ENCODE assay signal across 8 cellular contexts in the genomic region with DNA sequence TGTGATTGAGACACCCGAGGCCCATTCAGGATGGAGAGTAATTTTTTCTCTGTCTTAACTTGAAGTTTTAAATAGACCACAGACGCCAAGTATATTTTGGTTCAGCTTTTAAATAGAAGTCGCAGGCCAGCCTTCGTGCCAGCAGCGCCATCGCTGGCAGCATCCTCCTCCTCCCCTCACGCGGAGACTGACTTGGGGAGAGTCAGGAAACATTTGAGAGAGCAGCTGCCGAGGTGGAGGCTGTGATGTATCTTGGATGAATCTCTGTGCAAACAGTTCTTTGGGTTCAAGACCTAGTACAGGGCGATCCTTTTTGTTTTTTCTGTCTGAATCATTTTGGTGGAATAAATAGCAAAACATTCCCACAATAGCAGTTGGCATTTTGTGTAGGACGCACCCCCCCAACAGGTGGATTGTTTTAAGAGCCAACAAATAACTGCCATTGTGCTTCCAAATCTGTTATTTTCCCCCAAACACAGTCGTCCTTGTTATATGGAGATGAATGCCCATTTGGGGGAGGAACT. TPM values are rescaled to one million over a fixed set of nuclear protein-coding genes. Genes with fewer than 3 reads are reported as not detected.
DNase-seq lines count a peak whose midpoint lies in the region; ATAC-seq, FAIRE-seq and TF ChIP-seq lines count a peak whose summit lies in the region.

No MANE protein-coding gene starts in this region.

- in situ Hi-C loops in HepG2 (cut with HindIII; ENCODE audit: extremely low pct_ligation_motif_present, low pct_unique_long_range_greater_than_20kb) = loop anchor here (5.0 kb wide), 1 partner anchor 159 kb away; no protein-coding TSS in a partner anchor

- H3K36me3 Mint-ChIP-seq in activated B cell treated with CpG ODN at 0.5 μM for 24 hours (ENCODE audit: low read depth) = no peaks in the 10 kb centered on the region

- peak overlapping the region; percentile 82 for H3K4me3 Mint-ChIP-seq in activated B cell treated with CpG ODN at 0.5 μM for 24 hours

- POLR2A ChIA-PET in activated B cell treated with CpG ODN at 0.5 μM for 24 hours (lab: Charles Lee) = interaction anchor here (0.6 to 1.7 kb wide), 5 partner anchors 46 to 519 kb away, joined by 3 to 5 read pairs (median 3); no protein-coding TSS in a partner anchor
- POLR2A ChIA-PET in HepG2 (lab: Yijun Ruan, JAX) = no interaction called here

- no peak for TF ChIP-seq CTCF in activated B cell treated with CpG ODN at 0.5 μM for 24 hours (IDR thresholded peaks at IDR 0.05)
- TF ChIP-seq CTCF in coronary artery (IDR thresholded peaks at IDR 0.05) = no peak
- TF ChIP-seq CTCF in HepG2 (CRISPR knock-in tag; IDR thresholded peaks at IDR 0.05) = peak; percentile 39

- no peak for ATAC-seq in activated B cell treated with CpG ODN at 0.5 μM for 24 hours (ENCODE audit: low read depth)
- peak; percentile 44 for ATAC-seq in HepG2
- no peak for ATAC-seq in HG02885 (IDR thresholded peaks at IDR 0.05; ENCODE audit: poor library complexity, unreplicated experiment)

- peaks cover 17% of the 10 kb centered on the region for H3K4me1 Mint-ChIP-seq in activated B cell treated with CpG ODN at 0.5 μM for 24 hours

- H4K20me1 ChIP-seq in Karpas-422 (ENCODE audit: insufficient read depth, low read depth, low read length) = no peaks in the 10 kb centered on the region
- H4K20me1 ChIP-seq in HepG2 (ENCODE audit: insufficient read depth, low read length) = no peaks in the 10 kb centered on the region

- BruUV-seq in HepG2 (replicated peaks; lab: Mats Ljungman, UMichigan) = TSS peak; percentile 73

- no peaks in the 10 kb centered on the region for H3K36me3 ChIP-seq in Karpas-422 (ENCODE audit: insufficient read depth, low read length)
- H3K36me3 ChIP-seq in HepG2 (replicated peaks in 1 of 2; ENCODE audit: control insufficient read depth in 1 of 2, insufficient read depth in 2 of 2, low read length in 2 of 2) = no peaks in the 10 kb centered on the region

- no peak for FAIRE-seq in HepG2 (lab: Jason Lieb, UNC)

- H3K79me2 ChIP-seq in Karpas-422 (ENCODE audit: low read length) (peaks cover 15% of the 10 kb centered on the region), HepG2 (ENCODE audit: insufficient read depth, low read length) (no peaks in the 10 kb centered on the region)

- peak overlapping the region; percentile 77 for H2AFZ ChIP-seq in Karpas-422 (ENCODE audit: low read length)
- H2AFZ ChIP-seq in HepG2 (ENCODE audit: low read length) = peak overlapping the region; percentile 66

- CTCF ChIA-PET in activated B cell treated with CpG ODN at 0.5 μM for 24 hours (lab: Charles Lee) = interaction anchor here (1.1 to 7.0 kb wide), 3 partner anchors 19 to 518 kb away, joined by 6 to 77 read pairs (median 6); no protein-coding TSS in a partner anchor
- CTCF ChIA-PET in HepG2 (lab: Yijun Ruan, JAX; ENCODE audit: low intra/inter-chr PET ratio, low total read pairs) = no interaction called here

- H3K4me1 ChIP-seq in Karpas-422 (ENCODE audit: low read length) (peaks cover 23% of the 10 kb centered on the region), HepG2 (ENCODE audit: insufficient read depth, low read length) (peaks cover 13% of the 10 kb centered on the region)

- H3K27me3 Mint-ChIP-seq in activated B cell treated with CpG ODN at 0.5 μM for 24 hours = no peaks in the 10 kb centered on the region

- peak overlapping the region; percentile 20 for H3K27ac Mint-ChIP-seq in activated B cell treated with CpG ODN at 0.5 μM for 24 hours

- TF ChIP-seq POLR2A in HepG2 (IDR thresholded peaks at IDR 0.05; ENCODE audit: insufficient read depth in 1 of 2, low read depth in 2 of 2, low read length in 2 of 2) = no peak

- no peaks in the 10 kb centered on the region for H3K27me3 ChIP-seq in Karpas-422 (ENCODE audit: low read length)
- no peaks in the 10 kb centered on the region for H3K27me3 ChIP-seq in HepG2 (ENCODE audit: control insufficient read depth in 1 of 2, insufficient read depth in 2 of 2, low read length in 2 of 2)

- H3K4me2 ChIP-seq in Karpas-422 (ENCODE audit: low read depth, low read length, poor library complexity, severe bottlenecking) (peak overlapping the region; percentile 89), HepG2 (ENCODE audit: low read depth, low read length) (peak overlapping the region; percentile 88)

- no peaks in the 10 kb centered on the region for H3K9me2 ChIP-seq in Karpas-422 (replicated peaks; ENCODE audit: insufficient read depth, low read length)

- H3K27ac ChIP-seq in Karpas-422 (ENCODE audit: low read length) (peak overlapping the region; percentile 57), coronary artery (peak overlapping the region; percentile 86 to 95), HepG2 (ENCODE audit: extremely low read length, insufficient read depth, low read length) (no peak overlapping the region)

- TF ChIP-seq RAD21 in HepG2 (CRISPR knock-in tag; IDR thresholded peaks at IDR 0.05) = no peak

- 1% methylated on average over 10 of the region's 12 CpGs for WGBS in HepG2 (ENCODE audit: low lambda C conversion rate)

- TF ChIP-seq EP300 in HepG2 (IDR thresholded peaks at IDR 0.05; ENCODE audit: low read depth in 2 of 2, low read length in 2 of 2) (no peak), HepG2 (CRISPR knock-in tag; IDR thresholded peaks at IDR 0.05; ENCODE audit: borderline replicate concordance) (no peak)

- H3K4me3 ChIP-seq in Karpas-422 (ENCODE audit: low read length) (peak overlapping the region; percentile 80), coronary artery (peak overlapping the region; percentile 78), HepG2 (replicated peaks in 1 of 3; ENCODE audit: insufficient read depth in 1 of 3, low read depth in 2 of 3, low read length in 3 of 3) (peak overlapping the region; percentile 54 to 78 (median 71))

- H3K9me3 Mint-ChIP-seq in activated B cell treated with CpG ODN at 0.5 μM for 24 hours = no peaks in the 10 kb centered on the region

- no peaks in the 10 kb centered on the region for H3K9me3 ChIP-seq in Karpas-422 (ENCODE audit: low read length)
- no peaks in the 10 kb centered on the region for H3K9me3 ChIP-seq in HepG2 (ENCODE audit: low read length)

- intact Hi-C loops in activated B cell treated with CpG ODN at 0.5 μM for 24 hours (cut with micrococcal nuclease) (loop anchor here (1.0 to 5.0 kb wide), 11 partner anchors 65 to 514 kb away; a partner anchor contains a TSS), HepG2 (cut with micrococcal nuclease; ENCODE audit: unreplicated experiment) (no loop called here)

- H3K9ac ChIP-seq in Karpas-422 (ENCODE audit: low read length) (peak overlapping the region; percentile 88), HepG2 (ENCODE audit: insufficient read depth, low read depth, low read length) (peak overlapping the region; percentile 20)

- DNase-seq in GF-D8 (lab: John Stamatoyannopoulos, UW) = peak; percentile 26
- DNase-seq in Karpas-422 = peak; percentile 77
- DNase-seq in activated B cell treated with CpG ODN at 0.5 μM for 24 hours = no peak
- peak; percentile 81 for DNase-seq in coronary artery (ENCODE audit: low spot score)
- DNase-seq in HepG2 (ENCODE audit: low spot score) = no peak
- peak; percentile 26 to 36 for DNase-seq in stimulated activated CD4-positive, alpha-beta T cell treated with anti-CD3 and anti-CD28 coated beads, Interleukin-4, amount 100 ng/mL, for 4 hours
- no peak for DNase-seq in NCI-H226

TF ChIP-seq in HepG2, 621 proteins besides CTCF, POLR2A, EP300 and RAD21 (continues in another document):
- no peak for TF ChIP-seq GABPA (IDR thresholded peaks at IDR 0.05; ENCODE audit: low read depth, low read length)
- no peak for TF ChIP-seq GABPA (CRISPR knock-in tag; IDR thresholded peaks at IDR 0.05; ENCODE audit: low read depth)
- no peak for TF ChIP-seq ZNF761 (CRISPR knock-in tag; conservative IDR thresholded peaks at IDR 0.05)
- TF ChIP-seq PLRG1 (conservative IDR thresholded peaks at IDR 0.05) = no peak

RNA-seq across cellular contexts. Expression of a gene that starts 0.9 kb away (rescaled TPM):
- total RNA-seq in Karpas-422 (2014; rRNA removed; shearing (Covaris generic); ENCODE audit: low replicate concordance) = 3.8 and 26.0 TPM in 2 replicates
- total RNA-seq in activated B cell treated with CpG ODN at 0.5 μM for 24 hours (0.54 and 0.91 TPM in 2 replicates), HepG2 (2016; rRNA removed; fragmentation: Illumina TruSeq; extraction: Trizol) (0.28 and 0.82 TPM in 2 replicates)
- 2.7 and 3.2 TPM in 2 replicates for total RNA-seq in HepG2 (2016; cell fraction: cytosol; rRNA removed; fragmentation: Illumina TruSeq; extraction: Trizol; ENCODE audit: low read depth)
- total RNA-seq in HepG2 (2016; cell fraction: insoluble cytoplasmic fraction; rRNA removed; fragmentation: Illumina TruSeq; extraction: Trizol) = 0.50 TPM in 1 of 2 replicates, not detected in the other
- total RNA-seq in HepG2 (2016; cell fraction: membrane; rRNA removed; fragmentation: Illumina TruSeq; extraction: Trizol) = 0.69 and 1.0 TPM in 2 replicates
- not detected in 2 replicates for total RNA-seq in HepG2 (2016; cell fraction: nucleus; rRNA removed; fragmentation: Illumina TruSeq; extraction: Trizol)
- polyA plus RNA-seq in HepG2 (2011; rRNA removed) = not detected in 2 replicates
- 0.10 TPM in 1 of 2 replicates, not detected in the other for polyA plus RNA-seq in HepG2 (2011; cell fraction: cytosol; rRNA removed)
- not detected in 2 replicates for polyA plus RNA-seq in HepG2 (2011; cell fraction: nucleus; rRNA removed)
- not detected in 2 replicates for polyA plus RNA-seq in HepG2 (2012)
- not detected in 2 replicates for polyA plus RNA-seq in HepG2 (2016; cell fraction: cytosol; fragmentation: Illumina TruSeq; extraction: Trizol; ENCODE audit: low read depth)
- polyA plus RNA-seq in HepG2 (2016; cell fraction: insoluble cytoplasmic fraction; fragmentation: Illumina TruSeq; extraction: Trizol; ENCODE audit: low read depth) = 0.21 and 0.24 TPM in 2 replicates
- not detected in 2 replicates for polyA plus RNA-seq in HepG2 (2016; cell fraction: membrane; fragmentation: Illumina TruSeq; extraction: Trizol; ENCODE audit: low read depth)
- polyA plus RNA-seq in HepG2 (2016; cell fraction: nucleus; fragmentation: Illumina TruSeq; extraction: Trizol; ENCODE audit: insufficient read depth, low read depth) = not detected in 2 replicates
- polyA minus RNA-seq in HepG2 (2011; rRNA and poly(A)+ RNA removed; ENCODE audit: low replicate concordance) = 0.19 TPM in 1 of 2 replicates, not detected in the other
- not detected in 2 replicates for polyA minus RNA-seq in HepG2 (2011; cell fraction: cytosol; rRNA and poly(A)+ RNA removed)
- polyA minus RNA-seq in HepG2 (2011; cell fraction: nucleus; rRNA and poly(A)+ RNA removed) = 2.4 TPM in 1 of 2 replicates, not detected in the other

Comparison
In these comparisons a context has a peak if more than half of its experiments do, and no peak if none do; other contexts are left out.
1. DNase-seq: peak in GF-D8 (single experiment), Karpas-422 (single experiment), coronary artery (single experiment) and stimulated activated CD4-positive, alpha-beta T cell treated with anti-CD3 and anti-CD28 coated beads, Interleukin-4, amount 100 ng/mL, for 4 hours (2 of 2); none in activated B cell treated with CpG ODN at 0.5 μM for 24 hours (single experiment), HepG2 (single experiment) and NCI-H226 (single experiment).
2. Peak in every context shown above with its lines, with median percentiles within 50 percentile points of each other: H3K4me3 ChIP-seq.